Comparison of ENCODE assay signal across 10 cellular contexts in genomic region chr5:135139397-135140134, GRCh38.
DNase-seq lines count a peak whose midpoint lies in the region; FAIRE-seq lines count a peak whose summit lies in the region.
"Had no signal": no experiment of that assay in that cellular context is flagged by ENCODE, and none has a peak within 500 bp of the region (broad histone marks: within the 10 kb centered on the region; RNA-seq: fewer than 3 reads in every experiment).

No MANE protein-coding gene starts in this region.

- DNase-seq in NCI-H510A treated with DMSO at 0.1 percent for 48 hours (lab: John Stamatoyannopoulos, UW) (peak; percentile 10), NCI-H510A (lab: John Stamatoyannopoulos, UW) (no peak), SW480 (ENCODE audit: low spot score) (peak; percentile 97), iPS-NIHi11 (ENCODE audit: low spot score) (peak; percentile 58), urothelium cell line (ENCODE audit: low spot score) (peak; percentile 78), ecto neural progenitor cell (ENCODE audit: low spot score) (no peak), D341Med (ENCODE audit: low spot score) (no peak)
- no peak for DNase-seq in activated CD4-positive, alpha-beta T cell treated with anti-CD3 and anti-CD28 coated beads, Interleukin-2, amount 50 U/mL, for 48 hours

- FAIRE-seq in urothelium cell line (lab: Jason Lieb, UNC) = no peak
- FAIRE-seq: A204.1, GM19239 had no signal

Comparison
In these comparisons a context has a peak if more than half of its experiments do, and no peak if none do; other contexts are left out.
1. DNase-seq: peak in NCI-H510A treated with DMSO at 0.1 percent for 48 hours (single experiment), SW480 (single experiment), iPS-NIHi11 (single experiment) and urothelium cell line (single experiment); none in NCI-H510A (single experiment), ecto neural progenitor cell (single experiment), D341Med (single experiment) and activated CD4-positive, alpha-beta T cell treated with anti-CD3 and anti-CD28 coated beads, Interleukin-2, amount 50 U/mL, for 48 hours (0 of 2).